ENCODE assay signal across 10 cellular contexts in genomic region chr3:32568953-32569352, GRCh38. TPM values are rescaled to one million over a fixed set of nuclear protein-coding genes. Genes with fewer than 3 reads are reported as not detected.
DNase-seq lines count a peak whose midpoint lies in the region; ATAC-seq and TF ChIP-seq lines count a peak whose summit lies in the region.
"Had no signal": no experiment of that assay in that cellular context is flagged by ENCODE, and none has a peak within 500 bp of the region (broad histone marks: within the 10 kb centered on the region; RNA-seq: fewer than 3 reads in every experiment).

No MANE protein-coding gene starts in this region.

- ATAC-seq in activated T-helper 17 cell treated with anti-CD3 and anti-CD28 coated beads, Interleukin-2, amount 50 U/mL, for 72 hours (replicated peaks) = no peak
- no peak for ATAC-seq in HG03135 (IDR thresholded peaks at IDR 0.05; ENCODE audit: unreplicated experiment)
- ATAC-seq in HG02840 (IDR thresholded peaks at IDR 0.05; ENCODE audit: low FRiP score, unreplicated experiment) = no peak

- H3K27me3 ChIP-seq in iPS-20b (ENCODE audit: insufficient read depth, low read length) = no peaks in the 10 kb centered on the region
- H3K27me3 ChIP-seq in tibial artery = no peaks in the 10 kb centered on the region

- H3K27ac ChIP-seq in iPS-20b (ENCODE audit: low read length) (no peak overlapping the region), tibial artery (peak overlapping the region; percentile 98)

- intact Hi-C loops in tibial artery (cut with DNase I; ENCODE audit: low total_unique reads) = loop anchor here (10.0 kb wide), 1 partner anchor 506 kb away; no protein-coding TSS in a partner anchor

- H3K27me3 Mint-ChIP-seq in activated naive CD4-positive, alpha-beta T cell treated with anti-CD3 and anti-CD28 coated beads, Interleukin-2, amount 50 U/mL, for 24 hours = no peaks in the 10 kb centered on the region
- H3K27me3 Mint-ChIP-seq in activated T-helper 17 cell treated with anti-CD3 and anti-CD28 coated beads, Interleukin-2, amount 50 U/mL, for 72 hours = no peaks in the 10 kb centered on the region

- peaks cover 35% of the 10 kb centered on the region for H3K4me1 Mint-ChIP-seq in activated naive CD4-positive, alpha-beta T cell treated with anti-CD3 and anti-CD28 coated beads, Interleukin-2, amount 50 U/mL, for 24 hours
- peaks cover 9% of the 10 kb centered on the region for H3K4me1 Mint-ChIP-seq in activated T-helper 17 cell treated with anti-CD3 and anti-CD28 coated beads, Interleukin-2, amount 50 U/mL, for 72 hours

- H3K4me3 ChIP-seq in iPS-20b (ENCODE audit: low read length) (peak overlapping the region; percentile 78), tibial artery (peak overlapping the region; percentile 80 to 97)

- H3K9ac ChIP-seq in iPS-20b (ENCODE audit: low read depth, low read length) = peak overlapping the region; percentile 98; the same call in 1 of the 2 replicates

- H3K4me1 ChIP-seq in iPS-20b (ENCODE audit: insufficient read depth, low read length) (peaks cover 20% of the 10 kb centered on the region), tibial artery (peaks cover 0 to 33% (median 21%) of the 10 kb centered on the region in 4 donors)

- H3K27ac Mint-ChIP-seq in activated naive CD4-positive, alpha-beta T cell treated with anti-CD3 and anti-CD28 coated beads, Interleukin-2, amount 50 U/mL, for 24 hours = no peak overlapping the region
- peak overlapping the region; percentile 81 for H3K27ac Mint-ChIP-seq in activated T-helper 17 cell treated with anti-CD3 and anti-CD28 coated beads, Interleukin-2, amount 50 U/mL, for 72 hours

- no peaks in the 10 kb centered on the region for H3K36me3 Mint-ChIP-seq in activated naive CD4-positive, alpha-beta T cell treated with anti-CD3 and anti-CD28 coated beads, Interleukin-2, amount 50 U/mL, for 24 hours
- H3K36me3 Mint-ChIP-seq in activated T-helper 17 cell treated with anti-CD3 and anti-CD28 coated beads, Interleukin-2, amount 50 U/mL, for 72 hours (ENCODE audit: low read depth) = peaks cover 12% of the 10 kb centered on the region

- H3K4me3 Mint-ChIP-seq in activated naive CD4-positive, alpha-beta T cell treated with anti-CD3 and anti-CD28 coated beads, Interleukin-2, amount 50 U/mL, for 24 hours = peak overlapping the region; percentile 96
- H3K4me3 Mint-ChIP-seq in activated T-helper 17 cell treated with anti-CD3 and anti-CD28 coated beads, Interleukin-2, amount 50 U/mL, for 72 hours = peak overlapping the region; percentile 95

- no peaks in the 10 kb centered on the region for H3K9me3 Mint-ChIP-seq in activated naive CD4-positive, alpha-beta T cell treated with anti-CD3 and anti-CD28 coated beads, Interleukin-2, amount 50 U/mL, for 24 hours
- no peaks in the 10 kb centered on the region for H3K9me3 Mint-ChIP-seq in activated T-helper 17 cell treated with anti-CD3 and anti-CD28 coated beads, Interleukin-2, amount 50 U/mL, for 72 hours

- DNase-seq in activated naive CD4-positive, alpha-beta T cell (lab: John Stamatoyannopoulos, UW) = no peak
- DNase-seq in tibial artery (no peak), GM19240 (ENCODE audit: insufficient read length, low spot score) (no peak)
- DNase-seq: activated CD8-positive, alpha-beta memory T cell treated with anti-CD3 and anti-CD28 coated beads for 24 hours; NCI-H1436 had no signal

- H3K9me3 ChIP-seq in iPS-20b (ENCODE audit: insufficient read depth, low read depth, low read length) (no peaks in the 10 kb centered on the region), tibial artery (no peaks in the 10 kb centered on the region)

- H3K36me3 ChIP-seq in iPS-20b (ENCODE audit: insufficient read depth, low read depth, low read length) = peaks cover 26% of the 10 kb centered on the region
- H3K36me3 ChIP-seq in tibial artery = peaks cover 0 to 9% (median 7%) of the 10 kb centered on the region in 3 donors

- no peak for TF ChIP-seq CTCF in tibial artery (IDR thresholded peaks at IDR 0.05)

RNA-seq across cellular contexts. Expression of gene DYNC1LI1, which starts 1.7 kb away (rescaled TPM):
- 10 to 100 TPM; 21.3 to 35.9 TPM for total RNA-seq in activated T-helper 17 cell treated with anti-CD3 and anti-CD28 coated beads, Interleukin-2, amount 50 U/mL, for 72 hours
